In genomic region chr11:78350646-78351165, GRCh38 we compare ENCODE assay signal across 8 cellular contexts.
DNase-seq lines count a peak whose midpoint lies in the region; ATAC-seq, FAIRE-seq and TF ChIP-seq lines count a peak whose summit lies in the region.

No MANE protein-coding gene starts in this region.

- no peaks in the 10 kb centered on the region for H3K9me3 Mint-ChIP-seq in activated naive CD8-positive, alpha-beta T cell (ENCODE audit: low read depth)
- no peaks in the 10 kb centered on the region for H3K9me3 Mint-ChIP-seq in activated naive CD8-positive, alpha-beta T cell treated with anti-CD3 and anti-CD28 coated beads for 36 hours
- H3K9me3 Mint-ChIP-seq in astrocyte (ENCODE audit: unreplicated experiment): no peaks in the 10 kb centered on the region

- TF ChIP-seq CTCF in astrocyte (IDR thresholded peaks at IDR 0.05; ENCODE audit: insufficient read depth, low read depth, low read length) (no peak), suprapubic skin (IDR thresholded peaks at IDR 0.05) (no peak)

- peak overlapping the region; percentile 6 for H3K4me3 Mint-ChIP-seq in activated naive CD8-positive, alpha-beta T cell
- no peak overlapping the region for H3K4me3 Mint-ChIP-seq in activated naive CD8-positive, alpha-beta T cell treated with anti-CD3 and anti-CD28 coated beads for 36 hours
- peak overlapping the region; percentile 45 for H3K4me3 Mint-ChIP-seq in astrocyte (ENCODE audit: unreplicated experiment)

- no peaks in the 10 kb centered on the region for H3K79me2 ChIP-seq in astrocyte (ENCODE audit: insufficient read depth, low read length)

- H3K36me3 ChIP-seq in astrocyte (ENCODE audit: insufficient read depth, low read length) (no peaks in the 10 kb centered on the region), suprapubic skin (no peaks in the 10 kb centered on the region)

- H3K27ac Mint-ChIP-seq in activated naive CD8-positive, alpha-beta T cell: no peak overlapping the region
- no peak overlapping the region for H3K27ac Mint-ChIP-seq in activated naive CD8-positive, alpha-beta T cell treated with anti-CD3 and anti-CD28 coated beads for 36 hours
- H3K27ac Mint-ChIP-seq in astrocyte (ENCODE audit: unreplicated experiment): peak overlapping the region; percentile 79

- H3K4me1 ChIP-seq in astrocyte (ENCODE audit: insufficient read depth, low read length) (peaks cover 10% of the 10 kb centered on the region), suprapubic skin (peaks cover 56% of the 10 kb centered on the region)

- H3K27me3 ChIP-seq in astrocyte (ENCODE audit: insufficient read depth, low read length) (no peaks in the 10 kb centered on the region), suprapubic skin (no peaks in the 10 kb centered on the region)

- H3K4me2 ChIP-seq in astrocyte (ENCODE audit: low read length): peak overlapping the region; percentile 69

- no peak for ATAC-seq in GM21390 (IDR thresholded peaks at IDR 0.05; ENCODE audit: unreplicated experiment)

- TF ChIP-seq POLR2A in suprapubic skin (IDR thresholded peaks at IDR 0.05): no peak

- no peaks in the 10 kb centered on the region for H3K9me3 ChIP-seq in astrocyte (ENCODE audit: insufficient read depth, low read depth, low read length)
- H3K9me3 ChIP-seq in suprapubic skin: no peaks in the 10 kb centered on the region

- WGBS in suprapubic skin: 17% methylated on average over 7 of the region's 7 CpGs

- no peaks in the 10 kb centered on the region for H3K36me3 Mint-ChIP-seq in activated naive CD8-positive, alpha-beta T cell
- H3K36me3 Mint-ChIP-seq in activated naive CD8-positive, alpha-beta T cell treated with anti-CD3 and anti-CD28 coated beads for 36 hours: no peaks in the 10 kb centered on the region
- no peaks in the 10 kb centered on the region for H3K36me3 Mint-ChIP-seq in astrocyte (ENCODE audit: low read depth, unreplicated experiment)

- peak overlapping the region; percentile 35 for H3K9ac ChIP-seq in astrocyte (ENCODE audit: low read length)

- H2AFZ ChIP-seq in astrocyte (ENCODE audit: low read depth, low read length): peak overlapping the region; percentile 58

- peak; percentile 41 for FAIRE-seq in astrocyte (lab: Jason Lieb, UNC)

- H4K20me1 ChIP-seq in astrocyte (ENCODE audit: insufficient read depth, low read length): no peaks in the 10 kb centered on the region

- no peak for TF ChIP-seq EP300 in suprapubic skin (IDR thresholded peaks at IDR 0.05)

- no peak for DNase-seq in activated naive CD8-positive, alpha-beta T cell treated with anti-CD3 and anti-CD28 coated beads for 36 hours
- DNase-seq in astrocyte (ENCODE audit: low read depth) (peak; percentile 58), kidney tubule cell (ENCODE audit: low spot score) (peak; percentile 42), suprapubic skin (ENCODE audit: low spot score in 2 of 2) (no peak), NCI-H524 (lab: John Stamatoyannopoulos, UW) (no peak), RKO (ENCODE audit: low spot score) (no peak)

- H3K4me3 ChIP-seq in astrocyte (ENCODE audit: insufficient read depth, low read depth, low read length): no peak overlapping the region
- H3K4me3 ChIP-seq in suprapubic skin: peak overlapping the region; percentile 24

- no peaks in the 10 kb centered on the region for H3K27me3 Mint-ChIP-seq in activated naive CD8-positive, alpha-beta T cell
- H3K27me3 Mint-ChIP-seq in activated naive CD8-positive, alpha-beta T cell treated with anti-CD3 and anti-CD28 coated beads for 36 hours: peaks cover 5% of the 10 kb centered on the region
- no peaks in the 10 kb centered on the region for H3K27me3 Mint-ChIP-seq in astrocyte (ENCODE audit: low read depth, unreplicated experiment)

- H3K4me1 Mint-ChIP-seq in activated naive CD8-positive, alpha-beta T cell (ENCODE audit: low read depth): peaks cover 20% of the 10 kb centered on the region
- H3K4me1 Mint-ChIP-seq in activated naive CD8-positive, alpha-beta T cell treated with anti-CD3 and anti-CD28 coated beads for 36 hours: peaks cover 16% of the 10 kb centered on the region
- peaks cover 16% of the 10 kb centered on the region for H3K4me1 Mint-ChIP-seq in astrocyte (ENCODE audit: low read depth, unreplicated experiment)

- no peak overlapping the region for H3K27ac ChIP-seq in astrocyte (ENCODE audit: low read depth, low read length)
- peak overlapping the region; percentile 80 for H3K27ac ChIP-seq in suprapubic skin

Comparison
In these comparisons a context has a peak if more than half of its experiments do, and no peak if none do; other contexts are left out.
1. DNase-seq: peak in astrocyte (single experiment) and kidney tubule cell (single experiment); none in activated naive CD8-positive, alpha-beta T cell treated with anti-CD3 and anti-CD28 coated beads for 36 hours (single experiment), suprapubic skin (0 of 2), NCI-H524 (0 of 2) and RKO (single experiment).